ENCODE assay signal across 1 cellular context in genomic region chr20:63857751-63858392, GRCh38.
TF ChIP-seq lines count a peak whose summit lies in the region.

No MANE protein-coding gene starts in this region.

TF ChIP-seq in HepG2, 621 proteins besides CTCF, POLR2A, EP300 and RAD21 (continued from another document and continues in another):
- no peak for TF ChIP-seq AHDC1 (CRISPR knock-in tag; IDR thresholded peaks at IDR 0.05; ENCODE audit: borderline replicate concordance)
- TF ChIP-seq ZNF451 (CRISPR knock-in tag; IDR thresholded peaks at IDR 0.05) = 0 out of 2 replicates have a peak, but pooled peaks have one; percentile 18
- TF ChIP-seq SP4 (CRISPR knock-in tag; IDR thresholded peaks at IDR 0.05) = no peak
- TF ChIP-seq MAX (IDR thresholded peaks at IDR 0.05) = no peak
- TF ChIP-seq CEBPZ (IDR thresholded peaks at IDR 0.05; ENCODE audit: low read length) = no peak
- no peak for TF ChIP-seq ZFP36 (IDR thresholded peaks at IDR 0.05; ENCODE audit: borderline replicate concordance, low read depth, low read length, partially characterized antibody)
- TF ChIP-seq ZNF784 (CRISPR knock-in tag; IDR thresholded peaks at IDR 0.05; ENCODE audit: borderline replicate concordance) = no peak
- TF ChIP-seq EHMT2 (IDR thresholded peaks at IDR 0.05; ENCODE audit: borderline replicate concordance, low read depth, low read length) = no peak
- no peak for TF ChIP-seq ZSCAN25 (CRISPR knock-in tag; IDR thresholded peaks at IDR 0.05)
- no peak for TF ChIP-seq RARA (CRISPR knock-in tag; IDR thresholded peaks at IDR 0.05)
- TF ChIP-seq ZBTB21 (CRISPR knock-in tag; IDR thresholded peaks at IDR 0.05) = 0 out of 2 replicates have a peak, but pooled peaks have one; percentile 25
- TF ChIP-seq KAT2B (IDR thresholded peaks at IDR 0.05; ENCODE audit: borderline replicate concordance, low read depth, low read length) = no peak
- TF ChIP-seq NONO (IDR thresholded peaks at IDR 0.05) = no peak
- TF ChIP-seq NONO (CRISPR knock-in tag; conservative IDR thresholded peaks at IDR 0.05) = no peak; the same call in 1 of the 2 replicates
- TF ChIP-seq ZNF770 (CRISPR knock-in tag; IDR thresholded peaks at IDR 0.05) = no peak
- no peak for TF ChIP-seq RNF219 (CRISPR knock-in tag; IDR thresholded peaks at IDR 0.05)
- TF ChIP-seq SMAD1 (CRISPR knock-in tag; IDR thresholded peaks at IDR 0.05; ENCODE audit: borderline replicate concordance, low read depth) = no peak
- TF ChIP-seq PLSCR1 (CRISPR knock-in tag; IDR thresholded peaks at IDR 0.05; ENCODE audit: borderline replicate concordance) = no peak
- TF ChIP-seq ZNF597 (CRISPR knock-in tag; IDR thresholded peaks at IDR 0.05) = no peak
- TF ChIP-seq FOSL2 (CRISPR knock-in tag; IDR thresholded peaks at IDR 0.05) = no peak
- no peak for TF ChIP-seq HNRNPK (IDR thresholded peaks at IDR 0.05; ENCODE audit: low read depth, low read length, poor library complexity, severe bottlenecking)
- TF ChIP-seq ZNF12 (CRISPR knock-in tag; IDR thresholded peaks at IDR 0.05) = no peak
- no peak for TF ChIP-seq SRSF9 (IDR thresholded peaks at IDR 0.05; ENCODE audit: borderline replicate concordance, insufficient read depth, low read depth, low read length, poor library complexity, severe bottlenecking)
- TF ChIP-seq PLRG1 (conservative IDR thresholded peaks at IDR 0.05) = no peak
- no peak for TF ChIP-seq ZNF549 (CRISPR knock-in tag; IDR thresholded peaks at IDR 0.05)
- TF ChIP-seq ZNF235 (CRISPR knock-in tag; IDR thresholded peaks at IDR 0.05; ENCODE audit: borderline replicate concordance) = no peak
- TF ChIP-seq NFE2L2 (IDR thresholded peaks at IDR 0.05; ENCODE audit: low read length) = no peak
- no peak for TF ChIP-seq LCORL (IDR thresholded peaks at IDR 0.05)
- TF ChIP-seq LCORL (CRISPR knock-in tag; IDR thresholded peaks at IDR 0.05) = 0 out of 2 replicates have a peak, but pooled peaks have one; percentile 7
- no peak for TF ChIP-seq ZNF260 (CRISPR knock-in tag; IDR thresholded peaks at IDR 0.05; ENCODE audit: borderline replicate concordance, low read depth)
- no peak for TF ChIP-seq CENPBD1 (CRISPR knock-in tag; IDR thresholded peaks at IDR 0.05; ENCODE audit: borderline replicate concordance, low read depth)
- TF ChIP-seq ZNF639 (CRISPR knock-in tag; conservative IDR thresholded peaks at IDR 0.05) = no peak
- no peak for TF ChIP-seq ARID2 (CRISPR knock-in tag; IDR thresholded peaks at IDR 0.05; ENCODE audit: borderline replicate concordance)
- no peak for TF ChIP-seq DNMT3B (CRISPR knock-in tag; conservative IDR thresholded peaks at IDR 0.05)
- no peak for TF ChIP-seq ZSCAN22 (CRISPR knock-in tag; IDR thresholded peaks at IDR 0.05)
- TF ChIP-seq IRF9 (CRISPR knock-in tag; IDR thresholded peaks at IDR 0.05; ENCODE audit: borderline replicate concordance) = no peak
- no peak for TF ChIP-seq ZNF564 (CRISPR knock-in tag; IDR thresholded peaks at IDR 0.05)
- 0 out of 2 replicates have a peak, but pooled peaks have one; percentile 65 for TF ChIP-seq ZNF431 (CRISPR knock-in tag; IDR thresholded peaks at IDR 0.05; ENCODE audit: borderline replicate concordance, low read depth)
- TF ChIP-seq ATF3 (CRISPR knock-in tag; IDR thresholded peaks at IDR 0.05) = no peak
